Comparison of ENCODE assay signal across 9 cellular contexts in the genomic region with DNA sequence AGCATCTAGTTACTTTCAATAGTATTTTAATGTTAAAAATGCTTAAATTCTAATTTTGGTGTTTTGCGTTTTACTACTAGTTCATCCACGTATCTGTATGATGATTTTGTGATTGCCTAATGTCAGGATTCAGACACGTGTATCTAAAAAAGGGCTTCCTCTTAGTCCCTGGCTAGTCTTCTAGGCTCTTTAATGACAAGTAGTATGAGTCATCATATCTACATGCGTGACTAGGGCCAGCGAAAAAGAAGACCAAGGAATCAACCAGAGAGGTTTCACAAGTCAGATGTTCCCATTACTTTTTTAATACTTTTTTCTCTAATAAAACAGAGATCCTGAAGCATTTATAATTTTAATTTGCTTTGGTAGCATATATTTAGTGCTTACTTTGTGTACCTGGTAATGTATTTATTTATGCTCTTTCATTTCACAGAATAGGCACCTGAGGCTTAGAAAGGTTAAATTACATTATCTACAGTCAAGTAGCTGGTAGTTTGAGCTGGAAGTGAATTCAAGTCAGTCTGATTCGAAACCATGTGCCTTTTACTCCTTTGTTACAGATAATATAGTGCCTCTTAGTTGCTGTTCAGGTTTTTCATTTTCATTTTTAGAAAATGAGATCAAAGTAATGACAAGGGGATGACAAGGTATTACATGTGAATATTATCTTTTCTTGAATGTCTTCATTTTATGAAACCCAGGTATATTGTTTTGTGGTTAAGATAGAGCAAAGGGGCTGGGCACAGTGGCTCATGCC.
DNase-seq lines count a peak whose midpoint lies in the region; ATAC-seq, FAIRE-seq and TF ChIP-seq lines count a peak whose summit lies in the region.
"Had no signal": no experiment of that assay in that cellular context is flagged by ENCODE, and none has a peak within 500 bp of the region (broad histone marks: within the 10 kb centered on the region; RNA-seq: fewer than 3 reads in every experiment).

No MANE protein-coding gene starts in this region.

- no peak overlapping the region for H3K4me3 ChIP-seq in epithelial cell of esophagus (ENCODE audit: low read length)
- H3K4me3 ChIP-seq: thyroid gland had no signal

- peak; percentile 90 for ATAC-seq in GM21723 (IDR thresholded peaks at IDR 0.05; ENCODE audit: unreplicated experiment)
- no peak for ATAC-seq in naive thymus-derived CD8-positive, alpha-beta T cell

- CTCF ChIA-PET in activated CD4-positive, alpha-beta memory T cell treated with anti-CD3 and anti-CD28 coated beads for 36 hours (lab: Charles Lee) = no interaction called here

- H3K4me1 Mint-ChIP-seq in naive thymus-derived CD8-positive, alpha-beta T cell = no peaks in the 10 kb centered on the region
- H3K4me1 Mint-ChIP-seq in activated CD4-positive, alpha-beta memory T cell treated with anti-CD3 and anti-CD28 coated beads for 36 hours (ENCODE audit: low read depth) = no peaks in the 10 kb centered on the region

- intact Hi-C loops in activated CD4-positive, alpha-beta memory T cell treated with anti-CD3 and anti-CD28 coated beads for 36 hours (cut with micrococcal nuclease) = no loop called here

- DNase-seq in GM10266 (ENCODE audit: extremely low spot score) = peak; percentile 38
- DNase-seq in Kasumi-1 (lab: John Stamatoyannopoulos, UW) = peak; percentile 88 to 94
- DNase-seq in epithelial cell of esophagus (ENCODE audit: low read depth) = peak; percentile 39
- no peak for DNase-seq in naive thymus-derived CD8-positive, alpha-beta T cell
- DNase-seq in putamen (ENCODE audit: low spot score) = no peak
- no peak for DNase-seq in activated CD4-positive, alpha-beta memory T cell treated with anti-CD3 and anti-CD28 coated beads for 36 hours
- no peak for DNase-seq in D721Med (ENCODE audit: insufficient read length, low spot score)

- H3K36me3 Mint-ChIP-seq in naive thymus-derived CD8-positive, alpha-beta T cell = no peaks in the 10 kb centered on the region
- no peaks in the 10 kb centered on the region for H3K36me3 Mint-ChIP-seq in activated CD4-positive, alpha-beta memory T cell treated with anti-CD3 and anti-CD28 coated beads for 36 hours

- FAIRE-seq in D721Med (lab: Jason Lieb, UNC) = no peak

- H3K27ac Mint-ChIP-seq in naive thymus-derived CD8-positive, alpha-beta T cell = no peak overlapping the region
- no peak overlapping the region for H3K27ac Mint-ChIP-seq in activated CD4-positive, alpha-beta memory T cell treated with anti-CD3 and anti-CD28 coated beads for 36 hours

- POLR2A ChIA-PET in naive thymus-derived CD8-positive, alpha-beta T cell (lab: Charles Lee) = no interaction called here
- POLR2A ChIA-PET in activated CD4-positive, alpha-beta memory T cell treated with anti-CD3 and anti-CD28 coated beads for 36 hours (lab: Charles Lee) = no interaction called here

- H3K9me3 Mint-ChIP-seq in naive thymus-derived CD8-positive, alpha-beta T cell = peaks cover 0 to 4% (median 0%) of the 10 kb centered on the region in 9 donors
- H3K9me3 Mint-ChIP-seq in activated CD4-positive, alpha-beta memory T cell treated with anti-CD3 and anti-CD28 coated beads for 36 hours = no peaks in the 10 kb centered on the region

- no peak for TF ChIP-seq CTCF in GM10266 (IDR thresholded peaks at IDR 0.05; ENCODE audit: control insufficient read depth, insufficient read depth, low read depth, missing control alignments)
- no peak for TF ChIP-seq CTCF in epithelial cell of esophagus (IDR thresholded peaks at IDR 0.05; ENCODE audit: insufficient read depth, low read depth, low read length, missing control alignments)
- TF ChIP-seq CTCF in D721Med (IDR thresholded peaks at IDR 0.05; ENCODE audit: insufficient read depth, missing control alignments) = no peak

- H3K27me3 Mint-ChIP-seq in naive thymus-derived CD8-positive, alpha-beta T cell = peaks cover 0 to 3% (median 0%) of the 10 kb centered on the region in 5 donors
- no peaks in the 10 kb centered on the region for H3K27me3 Mint-ChIP-seq in activated CD4-positive, alpha-beta memory T cell treated with anti-CD3 and anti-CD28 coated beads for 36 hours

- H3K4me3 Mint-ChIP-seq in naive thymus-derived CD8-positive, alpha-beta T cell = no peak overlapping the region
- H3K4me3 Mint-ChIP-seq in activated CD4-positive, alpha-beta memory T cell treated with anti-CD3 and anti-CD28 coated beads for 36 hours = no peak overlapping the region

Comparison
In these comparisons a context has a peak if more than half of its experiments do, and no peak if none do; other contexts are left out.
1. DNase-seq: peak in GM10266 (single experiment), Kasumi-1 (2 of 2) and epithelial cell of esophagus (single experiment); none in naive thymus-derived CD8-positive, alpha-beta T cell (0 of 10), putamen (single experiment), activated CD4-positive, alpha-beta memory T cell treated with anti-CD3 and anti-CD28 coated beads for 36 hours (single experiment) and D721Med (single experiment).